ENCODE assay signal across 37 cellular contexts in the genomic region with DNA sequence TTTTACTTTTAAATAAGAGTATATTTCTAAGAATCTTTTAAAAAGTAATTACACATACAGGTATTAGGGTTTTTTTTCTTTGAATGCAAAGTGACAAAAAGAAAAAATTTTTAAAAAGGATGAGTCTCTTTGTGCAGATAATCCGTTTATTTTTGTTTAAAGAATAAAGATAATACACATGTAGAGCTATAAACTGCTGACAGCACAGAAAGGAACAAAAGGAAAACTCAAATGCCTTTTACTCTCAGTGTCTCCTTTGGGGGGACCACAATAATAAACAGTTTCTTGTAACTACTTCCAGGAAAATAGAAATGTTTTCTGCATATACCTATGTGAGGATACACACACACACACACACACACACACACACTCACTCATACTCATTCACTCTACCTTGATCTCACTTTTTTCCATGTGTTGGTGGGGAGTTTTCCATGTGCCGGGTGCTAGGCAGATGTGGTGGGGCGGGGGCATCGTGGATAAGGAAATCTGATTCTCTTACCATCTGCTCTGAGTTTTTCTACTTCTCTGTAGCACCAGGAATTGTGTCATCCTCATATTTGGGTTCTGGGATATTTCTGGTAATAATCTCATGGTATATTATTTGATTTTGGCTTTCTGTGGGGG.
"Had no signal": no experiment of that assay in that cellular context is flagged by ENCODE, and none has a peak within 500 bp of the region (broad histone marks: within the 10 kb centered on the region; RNA-seq: fewer than 3 reads in every experiment).

No MANE protein-coding gene starts in this region.

- H2AFZ ChIP-seq: hepatocyte had no signal

- H3K9me3 Mint-ChIP-seq: activated naive CD4-positive, alpha-beta T cell treated with anti-CD3 and anti-CD28 coated beads, Interleukin-2, amount 50 U/mL, for 24 hours; activated T-cell treated with anti-CD3 and anti-CD28 coated beads, Interleukin-2, amount 50 U/mL, for 4 hours; natural killer cell treated with Interleukin-12 subunit alpha and Interleukin-12 subunit beta and Interleukin-15 and Interleukin-18, amount 100 ng/mL, for 72 hours; stimulated activated naive CD8-positive, alpha-beta T cell treated with anti-CD3 and anti-CD28 coated beads, Interleukin-15, amount 100 ng/mL, for 72 hours had no signal

- H3K27ac ChIP-seq: colonic mucosa, hepatocyte, neutrophil, prostate gland, sigmoid colon, thyroid gland, upper lobe of left lung, vagina, VCaP had no signal

- H3K27me3 ChIP-seq: colonic mucosa, hepatocyte, sigmoid colon, thyroid gland, upper lobe of left lung, vagina had no signal

- H3K36me3 ChIP-seq: colonic mucosa, neutrophil, prostate gland, sigmoid colon, thyroid gland, upper lobe of left lung, vagina had no signal

- H3K4me2 ChIP-seq: hepatocyte had no signal

- FAIRE-seq: endometrium, frontal cortex, small intestine, TTC549 had no signal

- H3K27ac Mint-ChIP-seq: activated CD4-positive, alpha-beta memory T cell treated with anti-CD3 and anti-CD28 coated beads, Interleukin-2, amount 10 ng/mL, durations not matched to agents 7 days and 5 days; activated CD4-positive, alpha-beta T cell treated with anti-CD3 and anti-CD28 coated beads, Interleukin-2, amount 10 ng/mL, durations not matched to agents 7 days and 5 days; activated naive CD4-positive, alpha-beta T cell treated with anti-CD3 and anti-CD28 coated beads, Interleukin-2, amount 50 U/mL, for 24 hours; activated T-helper 2 cell treated with anti-CD3 and anti-CD28 coated beads, Interferon-gamma antibody, Interleukin-2, Interleukin-4, amounts not matched to agents 10 μg/mL and 5 μg/mL and 100 μg/mL, durations not matched to agents 14 hours and 24 hours and 36 hours; natural killer cell treated with Interleukin-12 subunit alpha and Interleukin-12 subunit beta and Interleukin-15 and Interleukin-18, amount 100 ng/mL, for 72 hours; stimulated activated memory B cell treated with anti-CD40 and anti-IgM and Interleukin-4, amounts not matched to agents 10 μg/mL and 1 μg/mL and 100 μg/mL, for 72 hours; T-helper 1 cell treated with Interleukin-12 subunit alpha and Interleukin-12 subunit beta and Interleukin-4 antibody, amounts not matched to agents 30 μg/mL and 1 μg/mL, for 36 hours had no signal

- H3K4me3 ChIP-seq: colonic mucosa, hepatocyte, mucosa of descending colon, prostate gland, sigmoid colon, thyroid gland, upper lobe of left lung, vagina had no signal

- H3K4me1 ChIP-seq: colonic mucosa, prostate gland, sigmoid colon, thyroid gland, upper lobe of left lung, vagina had no signal

- H3K4me1 Mint-ChIP-seq: activated CD4-positive, alpha-beta memory T cell treated with anti-CD3 and anti-CD28 coated beads, Interleukin-2, amount 10 ng/mL, durations not matched to agents 7 days and 5 days; activated CD4-positive, alpha-beta T cell treated with anti-CD3 and anti-CD28 coated beads, Interleukin-2, amount 10 ng/mL, durations not matched to agents 7 days and 5 days; activated naive CD4-positive, alpha-beta T cell treated with anti-CD3 and anti-CD28 coated beads, Interleukin-2, amount 50 U/mL, for 24 hours; stimulated activated memory B cell treated with anti-CD40 and anti-IgM and Interleukin-4, amounts not matched to agents 10 μg/mL and 1 μg/mL and 100 μg/mL, for 72 hours; stimulated activated naive CD8-positive, alpha-beta T cell treated with anti-CD3 and anti-CD28 coated beads, Interleukin-15, amount 100 ng/mL, for 72 hours had no signal

- H3K36me3 Mint-ChIP-seq: activated naive CD4-positive, alpha-beta T cell treated with anti-CD3 and anti-CD28 coated beads, Interleukin-2, amount 50 U/mL, for 24 hours; natural killer cell treated with Interleukin-12 subunit alpha and Interleukin-12 subunit beta and Interleukin-15 and Interleukin-18, amount 100 ng/mL, for 72 hours; stimulated activated memory B cell treated with anti-CD40 and anti-IgM and Interleukin-4, amounts not matched to agents 10 μg/mL and 1 μg/mL and 100 μg/mL, for 72 hours had no signal

- ATAC-seq: activated CD4-positive, CD25-positive, alpha-beta regulatory T cell treated with anti-CD3 and anti-CD28 coated beads, Interleukin-2, amount 50 U/mL, for 24 hours; activated T-cell treated with anti-CD3 and anti-CD28 coated beads, Interleukin-2, amount 50 U/mL, for 4 hours; left cardiac atrium; left ventricle myocardium superior; mucosa of descending colon; natural killer cell treated with Interleukin-12 subunit alpha and Interleukin-12 subunit beta and Interleukin-15 and Interleukin-18, amount 100 ng/mL, for 72 hours; stimulated activated memory B cell treated with anti-CD40 and anti-IgM and Interleukin-4, amounts not matched to agents 10 μg/mL and 1 μg/mL and 100 μg/mL, for 72 hours; stimulated activated naive CD8-positive, alpha-beta T cell treated with anti-CD3 and anti-CD28 coated beads, Interleukin-15, amount 100 ng/mL, for 72 hours had no signal

- H3K9me3 ChIP-seq: colonic mucosa, mucosa of descending colon, neutrophil, prostate gland, sigmoid colon, thyroid gland, upper lobe of left lung, vagina had no signal

- H3K4me3 Mint-ChIP-seq: activated CD4-positive, alpha-beta memory T cell treated with anti-CD3 and anti-CD28 coated beads, Interleukin-2, amount 10 ng/mL, durations not matched to agents 7 days and 5 days; activated CD4-positive, alpha-beta T cell treated with anti-CD3 and anti-CD28 coated beads, Interleukin-2, amount 10 ng/mL, durations not matched to agents 7 days and 5 days; activated naive CD4-positive, alpha-beta T cell treated with anti-CD3 and anti-CD28 coated beads, Interleukin-2, amount 50 U/mL, for 24 hours; activated T-cell treated with anti-CD3 and anti-CD28 coated beads, Interleukin-2, amount 50 U/mL, for 4 hours; natural killer cell treated with Interleukin-12 subunit alpha and Interleukin-12 subunit beta and Interleukin-15 and Interleukin-18, amount 100 ng/mL, for 72 hours; stimulated activated memory B cell treated with anti-CD40 and anti-IgM and Interleukin-4, amounts not matched to agents 10 μg/mL and 1 μg/mL and 100 μg/mL, for 72 hours; stimulated activated naive CD8-positive, alpha-beta T cell treated with anti-CD3 and anti-CD28 coated beads, Interleukin-15, amount 100 ng/mL, for 72 hours; T-helper 1 cell treated with Interleukin-12 subunit alpha and Interleukin-12 subunit beta and Interleukin-4 antibody, amounts not matched to agents 30 μg/mL and 1 μg/mL, for 36 hours had no signal

- H3K79me2 ChIP-seq: hepatocyte had no signal

- DNase-seq: activated CD4-positive, alpha-beta memory T cell treated with anti-CD3 and anti-CD28 coated beads, Interleukin-2, amount 10 ng/mL, durations not matched to agents 7 days and 5 days; activated CD4-positive, alpha-beta T cell treated with anti-CD3 and anti-CD28 coated beads, Interleukin-2, amount 10 ng/mL, durations not matched to agents 7 days and 5 days; activated CD8-positive, alpha-beta memory T cell treated with anti-CD3 and anti-CD28 coated beads, Interleukin-2, amount 50 U/mL, for 48 hours; activated T-cell treated with anti-CD3 and anti-CD28 coated beads, Interleukin-2, amount 50 U/mL, for 4 hours; anterior cingulate cortex; cerebellar nuclear complex; colonic mucosa; effector CD8-positive, alpha-beta T cell; islet precursor cell; left cardiac atrium; left ventricle myocardium superior; mucosa of descending colon; retina; sigmoid colon; small intestine; stimulated activated CD4-positive, alpha-beta T cell treated with anti-CD3 and anti-CD28 coated beads, Interleukin-1b, Interleukin-23, amount 100 ng/mL, for 48 hours; stimulated activated CD4-positive, alpha-beta T cell treated with anti-CD3 and anti-CD28 coated beads, Interleukin-4, amount 100 ng/mL, for 4 hours; stimulated activated CD8-positive, alpha-beta memory T cell treated with anti-CD3 and anti-CD28 coated beads, Interleukin-4, amount 100 ng/mL, for 48 hours; stimulated activated naive CD8-positive, alpha-beta T cell treated with anti-CD3 and anti-CD28 coated beads, Interleukin-15, amount 100 ng/mL, for 72 hours; substantia nigra; T-helper 9 cell; thyroid gland; upper lobe of left lung had no signal
